In genomic region chr4:91631335-91631734, GRCh38 we compare ENCODE assay signal across 1 cellular context.
A peak's percentile ranks its signal among the peaks of the same experiment; 100 is the strongest.
TF ChIP-seq lines count a peak whose summit lies in the region.

No MANE protein-coding gene starts in this region.

TF ChIP-seq in GM23338, 12 proteins besides CTCF, POLR2A, EP300 and RAD21:
- TF ChIP-seq ZNF462 (CRISPR knock-in tag; IDR thresholded peaks at IDR 0.05) (no peak), ZNF331 (CRISPR knock-in tag; IDR thresholded peaks at IDR 0.05; ENCODE audit: low read depth) (no peak), POLR2AphosphoS5 (IDR thresholded peaks at IDR 0.05; ENCODE audit: low read depth) (peak; percentile 38; the same call in 1 of the 2 replicates)
